In genomic region chr6:140921366-140922226, GRCh38 we compare ENCODE assay signal across 8 cellular contexts.
DNase-seq lines count a peak whose midpoint lies in the region; ATAC-seq and TF ChIP-seq lines count a peak whose summit lies in the region.

No MANE protein-coding gene starts in this region.

- DNase-seq in GM04504 (ENCODE audit: low read depth), result peak; percentile 69
- peak; percentile 50 for DNase-seq in NOMO-1 treated with dmso at 0.1 percent for 144 hours (lab: John Stamatoyannopoulos, UW; ENCODE audit: unreplicated experiment)
- no peak for DNase-seq in colonic mucosa
- DNase-seq in lower lobe of right lung, result no peak
- no peak for DNase-seq in posterior vena cava (ENCODE audit: low spot score)
- no peak for DNase-seq in stimulated activated CD4-positive, alpha-beta T cell treated with anti-CD3 and anti-CD28 coated beads, Interleukin-1b, Interleukin-23, amount 100 ng/mL, for 48 hours

- H3K27ac ChIP-seq in 22Rv1 (peak overlapping the region; percentile 49), colonic mucosa (no peak overlapping the region), lower lobe of right lung (no peak overlapping the region)

- TF ChIP-seq CTCF in 22Rv1 (IDR thresholded peaks at IDR 0.05) (peak; percentile 86), colonic mucosa (IDR thresholded peaks at IDR 0.05) (peak; percentile 39), lower lobe of right lung (IDR thresholded peaks at IDR 0.05) (peak; percentile 58)

- H3K27me3 ChIP-seq in colonic mucosa, result no peaks in the 10 kb centered on the region
- no peaks in the 10 kb centered on the region for H3K27me3 ChIP-seq in lower lobe of right lung (ENCODE audit: low read depth)

- H3K4me1 ChIP-seq in colonic mucosa, result no peaks in the 10 kb centered on the region
- H3K4me1 ChIP-seq in lower lobe of right lung, result no peaks in the 10 kb centered on the region

- no peaks in the 10 kb centered on the region for H3K36me3 ChIP-seq in colonic mucosa
- no peaks in the 10 kb centered on the region for H3K36me3 ChIP-seq in lower lobe of right lung

- H3K4me3 ChIP-seq in colonic mucosa (no peak overlapping the region), lower lobe of right lung (no peak overlapping the region)

- H3K9me3 ChIP-seq in colonic mucosa (no peaks in the 10 kb centered on the region), lower lobe of right lung (no peaks in the 10 kb centered on the region)

- ATAC-seq in HG03159 (IDR thresholded peaks at IDR 0.05; ENCODE audit: unreplicated experiment) (peak; percentile 82), lower lobe of right lung (peak; percentile 79 to 84)

- intact Hi-C loops in colonic mucosa (cut with DNase I) (no loop called here), lower lobe of right lung (cut with DNase I) (no loop called here), posterior vena cava (cut with DNase I) (no loop called here)

- H3K9ac ChIP-seq in colonic mucosa (ENCODE audit: low read depth in 2 of 2, low read length in 2 of 2), result no peak overlapping the region

Comparison
In these comparisons a context has a peak if more than half of its experiments do, and no peak if none do; other contexts are left out.
1. DNase-seq: peak in GM04504 (single experiment) and NOMO-1 treated with dmso at 0.1 percent for 144 hours (single experiment); none in colonic mucosa (single experiment), lower lobe of right lung (single experiment), posterior vena cava (single experiment) and stimulated activated CD4-positive, alpha-beta T cell treated with anti-CD3 and anti-CD28 coated beads, Interleukin-1b, Interleukin-23, amount 100 ng/mL, for 48 hours (single experiment).
2. Peak in every context shown above with its lines, with median percentiles within 50 percentile points of each other: CTCF ChIP-seq.